Comparison of ENCODE assay signal across 19 cellular contexts in the genomic region with DNA sequence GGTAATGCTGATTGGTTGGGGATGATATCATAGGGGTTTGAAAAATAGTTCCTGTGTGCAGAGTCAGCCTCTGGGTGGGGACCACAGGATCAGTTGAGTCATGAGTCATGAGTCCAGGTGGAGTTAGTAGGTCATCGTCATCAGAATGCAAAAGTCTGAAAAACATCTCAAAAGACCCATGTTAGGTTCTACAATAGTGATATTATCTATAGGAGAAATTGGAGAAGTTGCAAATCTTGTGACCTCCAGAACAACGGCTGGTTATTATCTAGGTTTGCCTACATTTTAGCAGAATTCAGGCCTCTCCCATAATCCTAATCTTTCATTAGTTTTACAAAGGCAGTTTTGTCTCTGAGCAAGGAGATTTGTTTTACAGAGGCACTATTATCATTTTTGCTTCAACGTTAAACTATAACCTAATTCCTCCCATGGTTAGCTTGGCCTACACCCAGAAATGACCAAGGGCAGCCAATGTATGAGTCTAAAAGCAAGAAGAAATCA. TPM values are rescaled to one million over a fixed set of nuclear protein-coding genes. Genes with fewer than 3 reads are reported as not detected.
DNase-seq lines count a peak whose midpoint lies in the region; ATAC-seq, FAIRE-seq and TF ChIP-seq lines count a peak whose summit lies in the region.
"Had no signal": no experiment of that assay in that cellular context is flagged by ENCODE, and none has a peak within 500 bp of the region (broad histone marks: within the 10 kb centered on the region; RNA-seq: fewer than 3 reads in every experiment).

No MANE protein-coding gene starts in this region.

- H3K79me2 ChIP-seq in PC-3 (ENCODE audit: low read length): no peaks in the 10 kb centered on the region

- H3K9me3 Mint-ChIP-seq in endodermal cell: peaks cover 39% of the 10 kb centered on the region

- TF ChIP-seq POLR2A in H54 (IDR thresholded peaks at IDR 0.05; ENCODE audit: low read depth, low read length): no peak

- 0 out of 2 replicates have a peak overlapping the region, but pooled peaks have one; percentile 8 for H3K4me3 ChIP-seq in PC-3 (ENCODE audit: low read length)
- peak overlapping the region; percentile 25 for H3K4me3 ChIP-seq in endodermal cell (ENCODE audit: low read length)
- H3K4me3 ChIP-seq in retinal pigment epithelial cell (ENCODE audit: low read length): no peak overlapping the region

- H3F3A ChIP-seq in PC-3 (ENCODE audit: low read length, unreplicated experiment): no peaks in the 10 kb centered on the region

- H3K27me3 ChIP-seq in PC-3 (ENCODE audit: low read length) (no peaks in the 10 kb centered on the region), endodermal cell (ENCODE audit: control insufficient read depth, insufficient read depth, low read length, poor library complexity, severe bottlenecking) (no peaks in the 10 kb centered on the region)

- H3K9ac ChIP-seq in PC-3 (ENCODE audit: low read length) (peak overlapping the region; percentile 74), endodermal cell (ENCODE audit: extremely low read depth, low read length, poor library complexity, severe bottlenecking) (no peak overlapping the region)

- H3K9me3 ChIP-seq in PC-3 (ENCODE audit: low read length): no peaks in the 10 kb centered on the region
- H3K9me3 ChIP-seq in endodermal cell (ENCODE audit: control insufficient read depth, low read length): peaks cover 50% of the 10 kb centered on the region

- H3K36me3 Mint-ChIP-seq in endodermal cell (ENCODE audit: low read depth): peaks cover 4% of the 10 kb centered on the region

- H3K4me3 Mint-ChIP-seq in endodermal cell: no peak overlapping the region

- H4K20me1 ChIP-seq in PC-3 (ENCODE audit: low read length): no peaks in the 10 kb centered on the region

- peak; percentile 27; the same call in 1 of the 2 replicates for ATAC-seq in PC-3
- ATAC-seq: activated CD4-positive, CD25-positive, alpha-beta regulatory T cell treated with anti-CD3 and anti-CD28 coated beads, Interleukin-2, amount 50 U/mL, for 24 hours had no signal

- H3K27ac ChIP-seq in PC-3 (ENCODE audit: low read length) (peak overlapping the region; percentile 93), endodermal cell (ENCODE audit: low read depth, low read length) (no peak overlapping the region)

- H2AFZ ChIP-seq in PC-3 (ENCODE audit: low read length): peak overlapping the region; percentile 35; the same call in 1 of the 2 replicates

- no peaks in the 10 kb centered on the region for H3K27me3 Mint-ChIP-seq in endodermal cell (ENCODE audit: insufficient read depth)

- peak overlapping the region; percentile 65 for H3K4me2 ChIP-seq in PC-3 (ENCODE audit: low read length)

- H3K4me1 Mint-ChIP-seq in endodermal cell: peaks cover 5% of the 10 kb centered on the region

- H3K4me1 ChIP-seq in PC-3 (ENCODE audit: insufficient read depth, low read length) (peaks cover 37% of the 10 kb centered on the region), endodermal cell (ENCODE audit: control insufficient read depth, insufficient read depth, low read length) (no peaks in the 10 kb centered on the region)

- 92 to 100% methylated on average over 1 to 3 of the region's 3 CpGs for WGBS in endodermal cell (ENCODE audit: insufficient coverage in 1 of 2, insufficient read length in 1 of 2), 2 experiments

- no TSS peak for BruUV-seq in PC-3 (replicated peaks; lab: Mats Ljungman, UMichigan)

- no peak for DNase-seq in H54 (ENCODE audit: insufficient read length, low spot score)
- peak; percentile 86 for DNase-seq in PC-3
- no peak for DNase-seq in endodermal cell
- peak; percentile 42 for DNase-seq in retinal pigment epithelial cell (ENCODE audit: low read depth)
- DNase-seq in cardiac septum (ENCODE audit: low spot score): no peak
- no peak for DNase-seq in middle frontal gyrus (ENCODE audit: extremely low spot score, low spot score)
- no peak for DNase-seq in GM10266 (ENCODE audit: extremely low spot score)
- DNase-seq: activated effector memory CD4-positive, alpha-beta T cell treated with anti-CD3 and anti-CD28 coated beads, Interleukin-2, amount 50 U/mL, for 16 hours; amniotic stem cell; Caco-2; cerebellar nuclear complex; effector memory CD4-positive, alpha-beta T cell; GDM1; NCI-H1105; Right ventricle myocardium superior; stimulated activated CD4-positive, alpha-beta T cell treated with anti-CD3 and anti-CD28 coated beads, Interleukin-4, amount 100 ng/mL, for 1 hour had no signal

- POLR2A ChIA-PET in PC-3 (lab: Charles Lee; ENCODE audit: unreplicated experiment): no interaction called here

- no peak overlapping the region for H3K27ac Mint-ChIP-seq in endodermal cell

- FAIRE-seq in H54 (lab: Jason Lieb, UNC): peak; percentile 91
- FAIRE-seq: GM12892 had no signal

- intact Hi-C loops in PC-3 (cut with micrococcal nuclease) (no loop called here), cardiac septum (cut with DNase I) (no loop called here)

- H3K36me3 ChIP-seq in PC-3 (ENCODE audit: low read depth, low read length) (no peaks in the 10 kb centered on the region), endodermal cell (ENCODE audit: control insufficient read depth, insufficient read depth, low read length) (no peaks in the 10 kb centered on the region)

- CTCF ChIA-PET in PC-3 (lab: Charles Lee): no interaction called here

- no peaks in the 10 kb centered on the region for H3K9me2 ChIP-seq in PC-3 (replicated peaks; ENCODE audit: low read length)

- TF ChIP-seq CTCF in PC-3 (conservative IDR thresholded peaks at IDR 0.05; ENCODE audit: low read depth, low read length) (no peak), endodermal cell (conservative IDR thresholded peaks at IDR 0.05) (no peak), retinal pigment epithelial cell (conservative IDR thresholded peaks at IDR 0.05; ENCODE audit: low read depth, low read length) (no peak), GM10266 (IDR thresholded peaks at IDR 0.05; ENCODE audit: control insufficient read depth, insufficient read depth, low read depth, missing control alignments) (no peak)

RNA-seq across cellular contexts. Expression of gene MS4A2, which starts 38.9 kb away (rescaled TPM):
- total RNA-seq in PC-3 (2014; rRNA removed) (not detected in 2 replicates), endodermal cell (not detected), cardiac septum (0.67 TPM)
- polyA plus RNA-seq in endodermal cell (2013, experiment 1 of 2): not detected
- polyA plus RNA-seq in endodermal cell (2013, experiment 2 of 2): not detected
- total RNA-seq: Caco-2; T-helper 2 cell treated with Interferon-gamma antibody and Interleukin-4, amounts not matched to agents 100 ng/mL and 5 ng/mL, for 36 hours had no signal

RNA-seq across cellular contexts. Expression of gene MS4A6A, which starts 55.5 kb away (rescaled TPM):
- total RNA-seq in PC-3 (2014; rRNA removed) (not detected in 2 replicates), endodermal cell (not detected), cardiac septum (22.2 TPM)
- polyA plus RNA-seq in endodermal cell (2013, experiment 1 of 2): 0.50 TPM
- not detected for polyA plus RNA-seq in endodermal cell (2013, experiment 2 of 2)
- total RNA-seq: Caco-2; T-helper 2 cell treated with Interferon-gamma antibody and Interleukin-4, amounts not matched to agents 100 ng/mL and 5 ng/mL, for 36 hours had no signal

Comparison
In these comparisons a context has a peak if more than half of its experiments do, and no peak if none do; other contexts are left out.
1. DNase-seq: peak in PC-3 (single experiment) and retinal pigment epithelial cell (single experiment); none in H54 (single experiment), endodermal cell (single experiment), cardiac septum (single experiment), middle frontal gyrus (single experiment) and GM10266 (single experiment).
2. RNA of gene MS4A6A, which starts 55.5 kb away (total RNA-seq): 22.2 TPM in cardiac septum (single experiment); not detected in PC-3 and not detected in endodermal cell; every median in the first group is over 10 times any median in the second.